In genomic region chr12:6925239-6925542, GRCh38 we compare ENCODE assay signal across 1 cellular context.
TF ChIP-seq lines count a peak whose summit lies in the region.

No MANE protein-coding gene starts in this region.

TF ChIP-seq in H1, 55 proteins besides CTCF, POLR2A, EP300 and RAD21:
- TF ChIP-seq, protein P1, sequence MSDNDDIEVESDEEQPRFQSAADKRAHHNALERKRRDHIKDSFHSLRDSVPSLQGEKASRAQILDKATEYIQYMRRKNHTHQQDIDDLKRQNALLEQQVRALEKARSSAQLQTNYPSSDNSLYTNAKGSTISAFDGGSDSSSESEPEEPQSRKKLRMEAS (IDR thresholded peaks at IDR 0.05) = peak; percentile 10; the same call in 1 of the 2 replicates
- TF ChIP-seq CBX8 (IDR thresholded peaks at IDR 0.05; ENCODE audit: borderline replicate concordance, low read depth, low read length) (no peak), EGR1 (IDR thresholded peaks at IDR 0.05; ENCODE audit: borderline replicate concordance, low read depth, low read length) (0 out of 2 replicates have a peak, but pooled peaks have one; percentile 9), RFX5 (IDR thresholded peaks at IDR 0.05; ENCODE audit: borderline replicate concordance, low read depth, low read length) (no peak), SIN3A (conservative IDR thresholded peaks at IDR 0.05 in 1 of 2, IDR thresholded peaks at IDR 0.05 in 1 of 2; ENCODE audit: low read depth in 1 of 2, low read length in 2 of 2) (0 out of 4 replicates have a peak, but pooled peaks of 1 of the 2 experiments have one; percentile 29)
